ENCODE assay signal across 8 cellular contexts in the genomic region with DNA sequence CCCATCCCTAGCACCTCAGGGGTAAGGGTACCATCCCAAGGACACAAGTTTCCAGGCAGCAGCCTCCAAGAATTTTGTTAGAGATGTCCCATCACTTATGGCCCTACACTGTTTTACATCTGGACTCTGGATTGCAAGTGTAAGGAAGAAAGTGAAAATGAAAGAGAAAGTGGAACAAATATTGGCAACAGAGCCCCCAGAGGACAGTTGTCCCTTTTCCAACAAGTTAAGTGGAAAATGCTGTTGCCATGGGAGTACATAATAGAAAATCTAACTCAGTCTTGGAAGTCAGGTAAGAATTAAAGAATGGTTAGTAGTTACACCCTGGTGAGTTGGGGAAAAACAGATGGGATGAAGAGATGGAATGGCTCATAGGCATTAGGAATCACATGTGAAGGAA. TPM values are rescaled to one million over a fixed set of nuclear protein-coding genes. Genes with fewer than 3 reads are reported as not detected.
DNase-seq lines count a peak whose midpoint lies in the region; ATAC-seq and TF ChIP-seq lines count a peak whose summit lies in the region.

No MANE protein-coding gene starts in this region.

- no peak overlapping the region for H3K27ac ChIP-seq in OCI-LY7 (ENCODE audit: low read depth, low read length, poor library complexity, severe bottlenecking)

- no peak overlapping the region for H3K4me2 ChIP-seq in OCI-LY7 (ENCODE audit: low read length)

- peak; percentile 54 for ATAC-seq in GM21619 (IDR thresholded peaks at IDR 0.05; ENCODE audit: unreplicated experiment)
- no peak for ATAC-seq in GM18520 (IDR thresholded peaks at IDR 0.05; ENCODE audit: unreplicated experiment)

- CTCF ChIA-PET in Calu3 (lab: Charles Lee) = no interaction called here
- CTCF ChIA-PET in OCI-LY7 (lab: Charles Lee; ENCODE audit: unreplicated experiment) = no interaction called here

- POLR2A ChIA-PET in OCI-LY7 (lab: Charles Lee) = interaction anchor here (0.7 to 1.0 kb wide), 2 partner anchors 9 to 99 kb away, joined by 3 read pairs; no protein-coding TSS in a partner anchor

- peaks cover 3% of the 10 kb centered on the region for H3K36me3 Mint-ChIP-seq in Calu3 (ENCODE audit: insufficient read depth, unreplicated experiment)
- peaks cover 22% of the 10 kb centered on the region for H3K36me3 Mint-ChIP-seq in T-helper 1 cell treated with Interleukin-12 subunit alpha and Interleukin-12 subunit beta and Interleukin-4 antibody, amounts not matched to agents 30 μg/mL and 1 μg/mL, for 36 hours (ENCODE audit: low read depth)

- H3K79me2 ChIP-seq in OCI-LY7 (ENCODE audit: insufficient read depth, low read depth, low read length) = no peaks in the 10 kb centered on the region

- intact Hi-C loops in Calu3 (cut with micrococcal nuclease; ENCODE audit: unreplicated experiment) (no loop called here), OCI-LY7 (cut with micrococcal nuclease; ENCODE audit: unreplicated experiment) (no loop called here), posterior cingulate gyrus (cut with DNase I) (no loop called here)

- no peaks in the 10 kb centered on the region for H3K27me3 Mint-ChIP-seq in Calu3 (ENCODE audit: unreplicated experiment)
- H3K27me3 Mint-ChIP-seq in T-helper 1 cell treated with Interleukin-12 subunit alpha and Interleukin-12 subunit beta and Interleukin-4 antibody, amounts not matched to agents 30 μg/mL and 1 μg/mL, for 36 hours (ENCODE audit: low read depth) = no peaks in the 10 kb centered on the region

- 0 out of 2 replicates have a peak, but pooled peaks cover 3% of the 10 kb centered on the region for H4K20me1 ChIP-seq in OCI-LY7 (ENCODE audit: insufficient read depth, low read length)

- BruUV-seq in Calu3 (replicated peaks; lab: Mats Ljungman, UMichigan) (no TSS peak), OCI-LY7 (replicated peaks; lab: Mats Ljungman, UMichigan) (no TSS peak)

- peaks cover 9% of the 10 kb centered on the region for H3K4me1 Mint-ChIP-seq in Calu3 (ENCODE audit: low read depth, unreplicated experiment)
- H3K4me1 Mint-ChIP-seq in T-helper 1 cell treated with Interleukin-12 subunit alpha and Interleukin-12 subunit beta and Interleukin-4 antibody, amounts not matched to agents 30 μg/mL and 1 μg/mL, for 36 hours (ENCODE audit: low read depth) = peaks cover 13% of the 10 kb centered on the region

- TF ChIP-seq CTCF in Calu3 (IDR thresholded peaks at IDR 0.05; ENCODE audit: unreplicated experiment) (no peak), OCI-LY7 (conservative IDR thresholded peaks at IDR 0.05; ENCODE audit: low read length) (no peak)

- peaks cover 2% of the 10 kb centered on the region for H3K4me1 ChIP-seq in OCI-LY7 (ENCODE audit: insufficient read depth, low read length, poor library complexity, severe bottlenecking)

- no peak overlapping the region for H2AFZ ChIP-seq in OCI-LY7 (ENCODE audit: low read length)

- H3K4me3 ChIP-seq in OCI-LY7 (ENCODE audit: low read depth, low read length, poor library complexity, severe bottlenecking) = no peak overlapping the region

- no peaks in the 10 kb centered on the region for H3K9me2 ChIP-seq in OCI-LY7 (ENCODE audit: insufficient read depth, low read length)

- no peaks in the 10 kb centered on the region for H3K9me3 Mint-ChIP-seq in Calu3 (ENCODE audit: low read depth, unreplicated experiment)
- no peaks in the 10 kb centered on the region for H3K9me3 Mint-ChIP-seq in T-helper 1 cell treated with Interleukin-12 subunit alpha and Interleukin-12 subunit beta and Interleukin-4 antibody, amounts not matched to agents 30 μg/mL and 1 μg/mL, for 36 hours

- H3K4me3 Mint-ChIP-seq in Calu3 (ENCODE audit: low read depth, unreplicated experiment) = no peak overlapping the region
- H3K4me3 Mint-ChIP-seq in T-helper 1 cell treated with Interleukin-12 subunit alpha and Interleukin-12 subunit beta and Interleukin-4 antibody, amounts not matched to agents 30 μg/mL and 1 μg/mL, for 36 hours = peak overlapping the region; percentile 48

- no peaks in the 10 kb centered on the region for H3K9me3 ChIP-seq in OCI-LY7 (ENCODE audit: low read length)

- H3K36me3 ChIP-seq in OCI-LY7 (ENCODE audit: insufficient read depth, low read length) = peaks cover 59% of the 10 kb centered on the region

- DNase-seq in Calu3 (no peak), kidney glomerular epithelial cell (lab: John Stamatoyannopoulos, UW) (peak; percentile 3), amygdala (lab: John Stamatoyannopoulos, UW) (no peak), OCI-LY7 (ENCODE audit: low spot score) (no peak), posterior cingulate gyrus (no peak)

- H3K27ac Mint-ChIP-seq in Calu3 (ENCODE audit: unreplicated experiment) = peak overlapping the region; percentile 17
- H3K27ac Mint-ChIP-seq in T-helper 1 cell treated with Interleukin-12 subunit alpha and Interleukin-12 subunit beta and Interleukin-4 antibody, amounts not matched to agents 30 μg/mL and 1 μg/mL, for 36 hours = peak overlapping the region; percentile 81

RNA-seq across cellular contexts. Expression of gene TTC21B, which starts 50.6 kb away (rescaled TPM):
- total RNA-seq in Calu3 (2022) (12.0 and 14.7 TPM in 2 replicates), OCI-LY7 (2022) (26.2 and 31.2 TPM in 2 replicates)
- total RNA-seq in OCI-LY7 (2014; rRNA removed; shearing (Covaris generic)) = 29.8 and 32.6 TPM in 2 replicates
